17 cellular contexts compared by ENCODE assay signal in genomic region chr7:111408726-111409125, GRCh38.
A peak's percentile ranks its signal among the peaks of the same experiment; 100 is the strongest.
DNase-seq lines count a peak whose midpoint lies in the region; ATAC-seq, FAIRE-seq and TF ChIP-seq lines count a peak whose summit lies in the region.
"Had no signal": no experiment of that assay in that cellular context is flagged by ENCODE, and none has a peak within 500 bp of the region (broad histone marks: within the 10 kb centered on the region; RNA-seq: fewer than 3 reads in every experiment).

No MANE protein-coding gene starts in this region.

- dilution Hi-C loops in IMR-90 (cut with HindIII; ENCODE audit: low sequenced_read_pairs, unreplicated experiment): no loop called here

- H2BK15ac ChIP-seq in IMR-90 (ENCODE audit: low read depth, low read length): no peak overlapping the region

- no peak for DNase-seq in A549 (ENCODE audit: low read depth in 1 of 2, low spot score in 1 of 2)
- no peak for DNase-seq in IMR-90
- DNase-seq in MM.1S: peak; percentile 71
- no peak for DNase-seq in K562 (ENCODE audit: extremely low read depth in 1 of 4, low spot score in 3 of 4)
- DNase-seq in immature natural killer cell: no peak
- no peak for DNase-seq in activated CD4-positive, alpha-beta T cell treated with anti-CD3 and anti-CD28 coated beads for 1 hour
- DNase-seq: AML-193; Caco-2; CD4-positive, alpha-beta T cell; GF-D8; GOT3; H9; KBM-7 had no signal

- H3K9ac ChIP-seq in IMR-90 (ENCODE audit: low read depth, low read length) (no peak overlapping the region), MM.1S (ENCODE audit: low read length) (no peak overlapping the region), K562 (ENCODE audit: insufficient read depth in 1 of 2, low read depth in 2 of 2, low read length in 2 of 2) (no peak overlapping the region)

- H4K20me1 ChIP-seq in IMR-90 (ENCODE audit: insufficient read depth, low read length): no peaks in the 10 kb centered on the region
- H4K20me1 ChIP-seq in MM.1S (ENCODE audit: insufficient read depth, low read length): no peaks in the 10 kb centered on the region
- H4K20me1 ChIP-seq in K562 (replicated peaks; ENCODE audit: control insufficient read depth, insufficient read depth, low read length): no peaks in the 10 kb centered on the region

- no peak overlapping the region for H3K56ac ChIP-seq in IMR-90 (ENCODE audit: extremely low read depth, insufficient read depth, low read length)

- no peak overlapping the region for H2AK9ac ChIP-seq in IMR-90 (replicated peaks; ENCODE audit: low read depth, low read length, poor library complexity)

- peaks cover 0 to 1% (median 0%) of the 10 kb centered on the region in 3 donors for H3K27me3 Mint-ChIP-seq in immature natural killer cell (ENCODE audit: low read depth in 3 of 3)
- H3K27me3 Mint-ChIP-seq: CD4-positive, alpha-beta T cell had no signal

- no peak overlapping the region for H2BK120ac ChIP-seq in IMR-90 (ENCODE audit: low read depth, low read length)

- no peak overlapping the region for H2AFZ ChIP-seq in IMR-90 (replicated peaks; ENCODE audit: low read length, poor library complexity)
- H2AFZ ChIP-seq in MM.1S (ENCODE audit: low read length): no peak overlapping the region
- no peak overlapping the region for H2AFZ ChIP-seq in K562 (ENCODE audit: low read depth, low read length)

- TF ChIP-seq EP300 in A549 (IDR thresholded peaks at IDR 0.05): no peak
- TF ChIP-seq EP300 in K562 (IDR thresholded peaks at IDR 0.05; ENCODE audit: low read length): no peak

- BruUV-seq in IMR-90 (replicated peaks; lab: Mats Ljungman, UMichigan) (no TSS peak), K562 (replicated peaks; lab: Mats Ljungman, UMichigan) (no TSS peak)

- H3K4me1 ChIP-seq in A549: no peaks in the 10 kb centered on the region
- peaks cover 4% of the 10 kb centered on the region; the same call in 1 of the 2 replicates for H3K4me1 ChIP-seq in IMR-90 (ENCODE audit: control insufficient read depth, insufficient read depth, low read length)
- H3K4me1 ChIP-seq in MM.1S (ENCODE audit: low read length): peaks cover 13% of the 10 kb centered on the region
- no peaks in the 10 kb centered on the region for H3K4me1 ChIP-seq in K562 (replicated peaks in 1 of 2; ENCODE audit: control insufficient read depth in 2 of 2, insufficient read depth in 2 of 2, low read length in 2 of 2)
- H3K4me1 ChIP-seq: Caco-2 had no signal

- H3K9me3 ChIP-seq in A549: no peaks in the 10 kb centered on the region
- no peaks in the 10 kb centered on the region for H3K9me3 ChIP-seq in IMR-90 (ENCODE audit: control insufficient read depth, insufficient read depth, low read length)
- H3K9me3 ChIP-seq in MM.1S (replicated peaks; ENCODE audit: insufficient read depth, low read length): no peaks in the 10 kb centered on the region
- peaks cover 12% of the 10 kb centered on the region for H3K9me3 ChIP-seq in K562 (replicated peaks; ENCODE audit: control insufficient read depth, insufficient read depth, low read depth, low read length)
- H3K9me3 ChIP-seq: Caco-2 had no signal

- H3K18ac ChIP-seq in IMR-90 (ENCODE audit: low read depth, low read length): no peak overlapping the region

- H3K27me3 ChIP-seq in IMR-90 (ENCODE audit: control insufficient read depth, insufficient read depth, low read length) (no peaks in the 10 kb centered on the region), MM.1S (replicated peaks; ENCODE audit: insufficient read depth, low read length) (no peaks in the 10 kb centered on the region), K562 (ENCODE audit: control insufficient read depth in 2 of 2, insufficient read depth in 2 of 2, low read length in 2 of 2) (no peaks in the 10 kb centered on the region)

- H3K27ac Mint-ChIP-seq in immature natural killer cell: no peak overlapping the region
- H3K27ac Mint-ChIP-seq: CD4-positive, alpha-beta T cell; H9 had no signal

- TF ChIP-seq RAD21 in A549 (conservative IDR thresholded peaks at IDR 0.05 in 1 of 2, IDR thresholded peaks at IDR 0.05 in 1 of 2) (no peak), IMR-90 (IDR thresholded peaks at IDR 0.05; ENCODE audit: low read length) (no peak), K562 (CRISPR knock-in tag; conservative IDR thresholded peaks at IDR 0.05 in 1 of 2, IDR thresholded peaks at IDR 0.05 in 1 of 2) (no peak)

- H3K4me2 ChIP-seq in A549: no peak overlapping the region
- no peak overlapping the region for H3K4me2 ChIP-seq in IMR-90 (ENCODE audit: low read depth, low read length)
- peak overlapping the region; percentile 22 for H3K4me2 ChIP-seq in MM.1S (ENCODE audit: low read depth, low read length)
- H3K4me2 ChIP-seq in K562 (ENCODE audit: insufficient read depth, low read length): no peak overlapping the region

- H2BK5ac ChIP-seq in IMR-90 (ENCODE audit: low read depth, low read length, poor library complexity, severe bottlenecking): no peak overlapping the region

- CTCF ChIA-PET in A549 (lab: Yijun Ruan, JAX) (interaction anchor here (0.8 kb wide), 1 partner anchor 10 kb away, joined by 3 read pairs; no protein-coding TSS in a partner anchor), IMR-90 (lab: Yijun Ruan, JAX) (no interaction called here), K562 (lab: Yijun Ruan, JAX; ENCODE audit: low intra/inter-chr PET ratio) (no interaction called here)

- H2BK20ac ChIP-seq in IMR-90 (ENCODE audit: low read depth, low read length): no peak overlapping the region

- intact Hi-C loops in IMR-90 (cut with micrococcal nuclease) (no loop called here), K562 (cut with micrococcal nuclease) (no loop called here)

- FAIRE-seq in A549 (lab: Jason Lieb, UNC) (no peak), K562 (lab: Jason Lieb, UNC) (no peak)
- FAIRE-seq: D721Med had no signal

- H3K4me3 ChIP-seq in A549: no peak overlapping the region
- H3K4me3 ChIP-seq in IMR-90 (ENCODE audit: insufficient read depth, low read depth, low read length): no peak overlapping the region
- H3K4me3 ChIP-seq in MM.1S (ENCODE audit: low read length): no peak overlapping the region
- H3K4me3 ChIP-seq in K562: no peak overlapping the region

- TF ChIP-seq CTCF in A549 (IDR thresholded peaks at IDR 0.05) (no peak), IMR-90 (conservative IDR thresholded peaks at IDR 0.05; ENCODE audit: low read depth, low read length) (no peak), MM.1S (IDR thresholded peaks at IDR 0.05; ENCODE audit: low read length) (no peak), K562 (IDR thresholded peaks at IDR 0.05 in 2 of 3, conservative IDR thresholded peaks at IDR 0.05 in 1 of 3; ENCODE audit: insufficient read depth in 2 of 3, low read depth in 1 of 3, low read length in 3 of 3) (no peak)

- H3K9me1 ChIP-seq in IMR-90 (ENCODE audit: insufficient read depth, low read length) (no peaks in the 10 kb centered on the region; the same call in 1 of the 2 replicates), K562 (ENCODE audit: control insufficient read depth, insufficient read depth, low read length) (no peaks in the 10 kb centered on the region)

- H3K36me3 ChIP-seq in IMR-90 (ENCODE audit: control insufficient read depth, insufficient read depth, low read length) (no peaks in the 10 kb centered on the region), MM.1S (replicated peaks; ENCODE audit: insufficient read depth, low read length) (no peaks in the 10 kb centered on the region), K562 (ENCODE audit: control insufficient read depth, insufficient read depth, low read length) (0 out of 3 replicates have a peak, but pooled peaks cover 2% of the 10 kb centered on the region)

- H3K27ac ChIP-seq in A549 (no peak overlapping the region), IMR-90 (ENCODE audit: insufficient read depth, low read length) (no peak overlapping the region), MM.1S (ENCODE audit: low read length) (no peak overlapping the region), K562 (ENCODE audit: extremely low read depth, low read depth, low read length) (no peak overlapping the region)
- H3K27ac ChIP-seq: C4-2B had no signal

- H3K23ac ChIP-seq in IMR-90 (ENCODE audit: low read depth, low read length): no peak overlapping the region

- no peaks in the 10 kb centered on the region for H3K79me1 ChIP-seq in IMR-90 (ENCODE audit: low read depth in 1 of 2, low read length in 2 of 2)

- no peak overlapping the region for H4K8ac ChIP-seq in IMR-90 (ENCODE audit: low read depth in 2 of 2, low read length in 2 of 2)

- no peaks in the 10 kb centered on the region for H3F3A ChIP-seq in MM.1S (ENCODE audit: insufficient read depth, low read length)

- H3K4ac ChIP-seq in IMR-90 (ENCODE audit: low read depth, low read length): no peak overlapping the region

- H2AK5ac ChIP-seq in IMR-90 (ENCODE audit: low read depth, low read length): no peak overlapping the region

- H3K9me3 Mint-ChIP-seq in immature natural killer cell: peaks cover 4 to 10% (median 5%) of the 10 kb centered on the region in 6 donors
- H3K9me3 Mint-ChIP-seq: CD4-positive, alpha-beta T cell had no signal

- POLR2A ChIA-PET in A549 (lab: Yijun Ruan, JAX) (no interaction called here), IMR-90 (lab: Charles Lee; ENCODE audit: unreplicated experiment) (no interaction called here), K562 (lab: Yijun Ruan, JAX) (no interaction called here)

- H3K14ac ChIP-seq in IMR-90 (replicated peaks; ENCODE audit: low read depth, low read length): no peak overlapping the region

- ATAC-seq in A549: no peak
- no peak for ATAC-seq in IMR-90 (ENCODE audit: low read depth)
- no peak for ATAC-seq in K562
- ATAC-seq in HG02970 (IDR thresholded peaks at IDR 0.05; ENCODE audit: low FRiP score, unreplicated experiment): no peak
- ATAC-seq in GM18502 (IDR thresholded peaks at IDR 0.05; ENCODE audit: poor library complexity, unreplicated experiment): no peak

- H3K79me2 ChIP-seq in MM.1S (ENCODE audit: low read length) (no peaks in the 10 kb centered on the region), K562 (ENCODE audit: control insufficient read depth, insufficient read depth, low read length) (no peaks in the 10 kb centered on the region)

- H3K4me3 Mint-ChIP-seq in immature natural killer cell: no peak overlapping the region
- H3K4me3 Mint-ChIP-seq: CD4-positive, alpha-beta T cell; H9 had no signal

- no peak overlapping the region for H4K5ac ChIP-seq in IMR-90 (ENCODE audit: low read depth, low read length)

- peaks cover 0 to 7% (median 5%) of the 10 kb centered on the region in 3 donors for H3K36me3 Mint-ChIP-seq in immature natural killer cell

- TF ChIP-seq POLR2A in A549 (IDR thresholded peaks at IDR 0.05; ENCODE audit: low read length): no peak
- no peak for TF ChIP-seq POLR2A in IMR-90 (IDR thresholded peaks at IDR 0.05; ENCODE audit: low read depth, low read length)
- TF ChIP-seq POLR2A in K562 (conservative IDR thresholded peaks at IDR 0.05): no peak

- H3K4me1 Mint-ChIP-seq in immature natural killer cell: no peaks in the 10 kb centered on the region

- no peak overlapping the region for H4K91ac ChIP-seq in IMR-90 (ENCODE audit: insufficient read depth, low read depth, low read length)

- in situ Hi-C loops in IMR-90 (cut with MboI; ENCODE audit: low sequenced_read_pairs) (no loop called here), K562 (cut with MboI) (no loop called here)

- H3K9me2 ChIP-seq in MM.1S (replicated peaks; ENCODE audit: insufficient read depth, low read length): no peaks in the 10 kb centered on the region

TF ChIP-seq in A549, 52 proteins besides CTCF, POLR2A, EP300 and RAD21 (continues in another document):
- no peak for TF ChIP-seq GATA3 (IDR thresholded peaks at IDR 0.05; ENCODE audit: borderline replicate concordance)

TF ChIP-seq in IMR-90, 13 proteins besides CTCF, POLR2A, EP300 and RAD21 (continues in another document):
- peak; percentile 81 for TF ChIP-seq MAFK (IDR thresholded peaks at IDR 0.05; ENCODE audit: low read depth, low read length)

Comparison
In these comparisons a context has a peak if more than half of its experiments do, and no peak if none do; other contexts are left out.
1. Of the 35 proteins assayed by ChIP-seq in both K562 and A549: peak only in K562: none; only in A549: none; in both: MAFK; in neither: 34.